1 cellular context compared by ENCODE assay signal in genomic region chr10:34711500-34711899, GRCh38.
TF ChIP-seq lines count a peak whose summit lies in the region.

No MANE protein-coding gene starts in this region.

TF ChIP-seq in liver, 16 proteins besides CTCF, POLR2A, EP300 and RAD21 (continued from another document):
- TF ChIP-seq ZBTB33 (IDR thresholded peaks at IDR 0.05) (no peak), ATF3 (IDR thresholded peaks at IDR 0.05) (no peak), SP1 (IDR thresholded peaks at IDR 0.05) (peak; percentile 43), HNF4A (conservative IDR thresholded peaks at IDR 0.05) (peak; percentile 31 to 40)
